13 cellular contexts compared by ENCODE assay signal in the genomic region with DNA sequence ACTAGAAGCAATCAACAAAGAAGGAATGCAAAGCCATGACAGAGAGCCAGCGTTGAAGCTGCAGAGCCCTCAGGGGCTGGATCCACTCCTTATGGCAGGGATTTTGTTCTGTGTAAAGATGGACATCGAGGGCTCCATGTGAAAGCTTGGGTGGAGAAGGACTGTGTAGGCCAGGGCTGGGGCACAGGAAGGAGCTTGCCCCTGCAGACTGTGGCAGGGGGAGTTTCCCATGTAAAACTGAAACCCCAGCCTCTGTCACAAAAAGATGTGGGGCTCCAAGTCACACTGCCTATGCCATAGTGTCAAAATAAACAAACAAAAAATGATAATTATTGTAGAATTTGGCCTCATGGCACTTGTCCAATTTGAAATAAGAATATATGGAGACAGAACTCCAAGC.
A peak's percentile ranks its signal among the peaks of the same experiment; 100 is the strongest.
DNase-seq lines count a peak whose midpoint lies in the region; ATAC-seq, FAIRE-seq and TF ChIP-seq lines count a peak whose summit lies in the region.
"Had no signal": no experiment of that assay in that cellular context is flagged by ENCODE, and none has a peak within 500 bp of the region (broad histone marks: within the 10 kb centered on the region; RNA-seq: fewer than 3 reads in every experiment).

No MANE protein-coding gene starts in this region.

- H2AFZ ChIP-seq in Loucy (ENCODE audit: low read length) = no peak overlapping the region

- H3K27me3 ChIP-seq in Loucy (ENCODE audit: insufficient read depth, low read length, poor library complexity, severe bottlenecking) (no peaks in the 10 kb centered on the region), pancreas (no peaks in the 10 kb centered on the region)
- H3K27me3 ChIP-seq: right atrium auricular region had no signal

- in situ Hi-C loops in GM13976 (cut with MboI; ENCODE audit: low sequenced_read_pairs, unreplicated experiment) = no loop called here

- H3K9ac ChIP-seq in Loucy (ENCODE audit: low read depth, low read length, poor library complexity, severe bottlenecking) = peak overlapping the region; percentile 74

- no peaks in the 10 kb centered on the region for H3K9me2 ChIP-seq in Loucy (replicated peaks; ENCODE audit: low read depth, low read length)

- H3K36me3 ChIP-seq in Loucy (ENCODE audit: insufficient read depth, low read length) (no peaks in the 10 kb centered on the region), pancreas (no peaks in the 10 kb centered on the region)
- H3K36me3 ChIP-seq: right atrium auricular region had no signal

- WGBS in pancreas, 2 donors = 87 to 89% methylated on average over 2 of the region's 2 CpGs

- peak overlapping the region; percentile 53 for H3K4me2 ChIP-seq in Loucy (ENCODE audit: low read depth, low read length, poor library complexity, severe bottlenecking)

- peaks cover 69% of the 10 kb centered on the region for H3K4me1 ChIP-seq in Loucy (ENCODE audit: insufficient read depth, low read length, poor library complexity, severe bottlenecking)
- no peaks in the 10 kb centered on the region for H3K4me1 ChIP-seq in pancreas
- H3K4me1 ChIP-seq: right atrium auricular region had no signal

- DNase-seq in NOMO-1 treated with DMSO at 0.1 percent for 48 hours (lab: John Stamatoyannopoulos, UW; ENCODE audit: unreplicated experiment) = no peak
- DNase-seq in NCI-H69 (lab: John Stamatoyannopoulos, UW) = no peak
- no peak for DNase-seq in GM13976 (ENCODE audit: low spot score)
- DNase-seq in pancreas = no peak
- DNase-seq: activated CD4-positive, alpha-beta T cell treated with anti-CD3 and anti-CD28 coated beads, Interleukin-2, amount 50 U/mL, for 1 hour; endodermal cell; hypothalamus; NCI-H524 treated with DMSO at 0.1 percent for 48 hours had no signal

- H3F3A ChIP-seq in Loucy (ENCODE audit: low read depth) = 0 out of 2 replicates have a peak, but pooled peaks cover 4% of the 10 kb centered on the region

- H3K27ac ChIP-seq in pancreas = no peak overlapping the region
- H3K27ac ChIP-seq: right atrium auricular region had no signal

- peaks cover 11% of the 10 kb centered on the region; the same call in 1 of the 2 replicates for H3K9me3 ChIP-seq in Loucy (ENCODE audit: insufficient read depth, low read depth, low read length)
- no peaks in the 10 kb centered on the region for H3K9me3 ChIP-seq in pancreas

- ATAC-seq in GM18498 (IDR thresholded peaks at IDR 0.05; ENCODE audit: unreplicated experiment) (peak; percentile 80), GM19438 (IDR thresholded peaks at IDR 0.05; ENCODE audit: low read depth, unreplicated experiment) (peak; percentile 69), HG02885 (IDR thresholded peaks at IDR 0.05; ENCODE audit: poor library complexity, unreplicated experiment) (peak; percentile 71), pancreas (no peak)

- no peaks in the 10 kb centered on the region for H3K79me2 ChIP-seq in Loucy (ENCODE audit: insufficient read depth, low read length)

- no peak for TF ChIP-seq CTCF in Loucy (conservative IDR thresholded peaks at IDR 0.05; ENCODE audit: low read length)
- no peak for TF ChIP-seq CTCF in GM13976 (IDR thresholded peaks at IDR 0.05; ENCODE audit: borderline replicate concordance, control extremely low read depth, extremely low read depth, insufficient read depth, missing control alignments)
- TF ChIP-seq CTCF in pancreas (IDR thresholded peaks at IDR 0.05) = no peak

- no peaks in the 10 kb centered on the region for H4K20me1 ChIP-seq in Loucy (ENCODE audit: insufficient read depth, low read length, poor library complexity, severe bottlenecking)

- H3K4me3 ChIP-seq in Loucy (ENCODE audit: low read length, poor library complexity, severe bottlenecking) = peak overlapping the region; percentile 26
- no peak overlapping the region for H3K4me3 ChIP-seq in pancreas
- H3K4me3 ChIP-seq: right atrium auricular region had no signal

- intact Hi-C loops in pancreas (cut with DNase I) = no loop called here

- no peak for FAIRE-seq in pancreas (lab: Jason Lieb, UNC)

Comparison
In these comparisons a context has a peak if more than half of its experiments do, and no peak if none do; other contexts are left out.
1. ATAC-seq: peak in GM18498 (single experiment), GM19438 (single experiment) and HG02885 (single experiment); none in pancreas (0 of 4).